In genomic region chr19:14136509-14137281, GRCh38 we compare ENCODE assay signal across 8 cellular contexts. TPM values are rescaled to one million over a fixed set of nuclear protein-coding genes. Genes with fewer than 3 reads are reported as not detected.
DNase-seq lines count a peak whose midpoint lies in the region; ATAC-seq, FAIRE-seq and TF ChIP-seq lines count a peak whose summit lies in the region.

Gene ASF1B, minus strand, starts transcription at chr19:14136589. Its CDS starts 133 bp downstream, at chr19:14136456.

- FAIRE-seq in H1 (lab: Jason Lieb, UNC): no peak

- CTCF ChIA-PET in Calu3 (lab: Charles Lee): interaction anchor here (0.6 to 1.8 kb wide), 17 partner anchors 9 to 358 kb away, joined by 3 to 11 read pairs (median 4); partner anchors contain the start of gene ADGRE5
- CTCF ChIA-PET in H1 (lab: Charles Lee; ENCODE audit: partially characterized antibody): interaction anchor here (0.6 to 7.9 kb wide), 29 partner anchors 10 to 329 kb away, joined by 3 to 40 read pairs (median 4); partner anchors contain the start of gene PKN1

- H3K4ac ChIP-seq in H1 (replicated peaks; ENCODE audit: insufficient read length, low read depth, low read length): peak within 1 kb of the TSS; percentile 98

- peaks cover 0 to 8% of the 10 kb centered on the region in 2 experiments; a peak in 2 of 4 replicates for H3K79me2 ChIP-seq in H1 (ENCODE audit: control insufficient read depth in 1 of 2, insufficient read depth in 2 of 2, low read length in 2 of 2)

- peaks cover 2 to 11% (median 5%) of the 10 kb centered on the region in 4 experiments for H3K4me1 ChIP-seq in H1 (replicated peaks in 1 of 4; ENCODE audit: control insufficient read depth in 3 of 4, insufficient read depth in 4 of 4, low read length in 3 of 4)

- peaks cover 2% of the 10 kb centered on the region; the same call in 1 of the 2 replicates for H3K79me1 ChIP-seq in H1 (ENCODE audit: low read depth, low read length)

- H3K27me3 ChIP-seq in H1 (replicated peaks in 1 of 4; ENCODE audit: control insufficient read depth in 3 of 4, extremely low read depth in 1 of 4, insufficient read depth in 3 of 4, low read length in 3 of 4): no peaks in the 10 kb centered on the region

- H3K14ac ChIP-seq in H1 (ENCODE audit: insufficient read length): no peak within 1 kb of the TSS

- peak; percentile 18 for TF ChIP-seq CTCF in Calu3 (IDR thresholded peaks at IDR 0.05; ENCODE audit: unreplicated experiment)
- TF ChIP-seq CTCF in H1 (IDR thresholded peaks at IDR 0.05; ENCODE audit: control extremely low read depth in 1 of 3, insufficient read depth in 1 of 3, low read depth in 1 of 3, low read length in 3 of 3): peak; percentile 37 to 63 (median 55)

- TF ChIP-seq RAD21 in H1 (IDR thresholded peaks at IDR 0.05 in 1 of 2, conservative IDR thresholded peaks at IDR 0.05 in 1 of 2; ENCODE audit: low read depth in 2 of 2, low read length in 2 of 2): peak; percentile 70 to 75

- peak; percentile 71 to 93 for TF ChIP-seq POLR2A in H1 (IDR thresholded peaks at IDR 0.05; ENCODE audit: control extremely low read depth in 1 of 2, low read depth in 2 of 2, low read length in 2 of 2)

- no peak for TF ChIP-seq EP300 in H1 (IDR thresholded peaks at IDR 0.05; ENCODE audit: borderline replicate concordance in 1 of 2, low read depth in 2 of 2, low read length in 2 of 2)

- H3K27me3 Mint-ChIP-seq in Calu3 (ENCODE audit: unreplicated experiment) (no peaks in the 10 kb centered on the region), memory B cell (no peaks in the 10 kb centered on the region)

- peak within 1 kb of the TSS; percentile 74 to 85 (median 80) for H3K9ac ChIP-seq in H1 (replicated peaks in 1 of 4; ENCODE audit: extremely low read depth in 1 of 4, low read depth in 3 of 4, low read length in 3 of 4)

- peak within 1 kb of the TSS; percentile 78 for H3K27ac ChIP-seq in H1 (ENCODE audit: low read depth, low read length)

- peak within 1 kb of the TSS; percentile 86 for H3K56ac ChIP-seq in H1 (replicated peaks; ENCODE audit: insufficient read length, low read depth, low read length)

- H4K5ac ChIP-seq in H1 (ENCODE audit: insufficient read length, low read depth, low read length): peak within 1 kb of the TSS; percentile 87

- H2BK120ac ChIP-seq in H1 (replicated peaks; ENCODE audit: low read depth, low read length): no peak within 1 kb of the TSS

- peaks cover 38% of the 10 kb centered on the region for H3K36me3 Mint-ChIP-seq in Calu3 (ENCODE audit: insufficient read depth, unreplicated experiment)
- H3K36me3 Mint-ChIP-seq in memory B cell: peaks cover 8% of the 10 kb centered on the region

- POLR2A ChIA-PET in H1 (lab: Charles Lee; ENCODE audit: partially characterized antibody): interaction anchor here (0.6 to 5.8 kb wide), 30 partner anchors 9 to 336 kb away, joined by 3 to 109 read pairs (median 4); partner anchors contain the start of genes C19orf67, MISP3, PKN1 and PRKACA

- peak within 1 kb of the TSS; percentile 99 for H3K18ac ChIP-seq in H1 (ENCODE audit: extremely low read depth, low read length)

- H3K23ac ChIP-seq in H1 (ENCODE audit: insufficient read length): peak within 1 kb of the TSS; percentile 9

- no TSS peak for BruUV-seq in Calu3 (replicated peaks; lab: Mats Ljungman, UMichigan)

- no peaks in the 10 kb centered on the region for H3K9me3 ChIP-seq in H1 (ENCODE audit: insufficient read depth in 2 of 2, low read depth in 1 of 2, low read length in 1 of 2)

- peak within 1 kb of the TSS; percentile 75 to 86 (median 80) for H3K4me3 ChIP-seq in H1 (ENCODE audit: extremely low read depth in 1 of 4, insufficient read depth in 2 of 4, low read depth in 3 of 4, low read length in 4 of 4)

- no peak within 1 kb of the TSS for H2AK5ac ChIP-seq in H1 (ENCODE audit: low read depth, low read length)

- H3K4me3 Mint-ChIP-seq in Calu3 (ENCODE audit: low read depth, unreplicated experiment) (peak within 1 kb of the TSS; percentile 85), memory B cell (peak within 1 kb of the TSS; percentile 85)

- H2BK20ac ChIP-seq in H1 (ENCODE audit: low read length): no peak within 1 kb of the TSS

- H4K20me1 ChIP-seq in H1 (replicated peaks in 1 of 2; ENCODE audit: control insufficient read depth in 1 of 2, insufficient read depth in 2 of 2, low read length in 2 of 2): peaks cover 0 to 9% of the 10 kb centered on the region in 2 experiments

- H4K8ac ChIP-seq in H1 (ENCODE audit: extremely low read depth, insufficient read depth, low read length): peak within 1 kb of the TSS; percentile 95

- WGBS in H1 (ENCODE audit: extremely low coverage in 1 of 2, insufficient coverage in 1 of 2, insufficient read length in 1 of 2, insufficient replicate concordance in 2 of 2, low coverage in 1 of 2, low lambda C conversion rate in 2 of 2, missing lambda C conversion rate in 1 of 2), 2 experiments: 2% methylated on average over 66 of the region's 78 CpGs; no CpG with 5 or more reads in 1 of the 2 experiments

- peak within 1 kb of the TSS; percentile 95; the same call in 1 of the 2 replicates for H2BK15ac ChIP-seq in H1 (ENCODE audit: low read length)

- H3K9me3 Mint-ChIP-seq in Calu3 (ENCODE audit: low read depth, unreplicated experiment) (no peaks in the 10 kb centered on the region), memory B cell (no peaks in the 10 kb centered on the region)

- H3K36me3 ChIP-seq in H1 (ENCODE audit: control insufficient read depth in 2 of 4, insufficient read depth in 4 of 4, low read length in 3 of 4): no peaks in the 10 kb centered on the region; a peak in 1 of 8 replicates

- peak within 1 kb of the TSS; percentile 88 for H2BK5ac ChIP-seq in H1 (ENCODE audit: low read depth, low read length)

- H4K91ac ChIP-seq in H1 (replicated peaks; ENCODE audit: insufficient read length, low read length): peak within 1 kb of the TSS; percentile 85

- peak within 1 kb of the TSS; percentile 54 to 82 for H3K4me2 ChIP-seq in H1 (ENCODE audit: insufficient read depth in 1 of 2, low read depth in 2 of 2, low read length in 2 of 2)

- H3K4me1 Mint-ChIP-seq in Calu3 (ENCODE audit: low read depth, unreplicated experiment): peaks cover 15% of the 10 kb centered on the region
- peaks cover 15% of the 10 kb centered on the region for H3K4me1 Mint-ChIP-seq in memory B cell

- DNase-seq in Calu3 (peak; percentile 95), HUDEP-2 (lab: John Stamatoyannopoulos, UW; ENCODE audit: unreplicated experiment in 76 of 76) (peak; percentile 89 to 100 (median 100)), NOMO-1 treated with dmso at 0.1 percent for 144 hours (lab: John Stamatoyannopoulos, UW; ENCODE audit: unreplicated experiment) (peak; percentile 100), H1 (ENCODE audit: low read depth in 1 of 2, low spot score in 2 of 2) (peak; percentile 96 to 97), memory B cell (ENCODE audit: low spot score in 2 of 2) (peak; percentile 93 to 95)
- DNase-seq in activated CD8-positive, alpha-beta memory T cell treated with anti-CD3 and anti-CD28 coated beads for 48 hours (ENCODE audit: low read depth in 2 of 3, low spot score in 2 of 3): peak; percentile 84 to 97 (median 92)
- DNase-seq in stimulated activated CD8-positive, alpha-beta memory T cell treated with anti-CD3 and anti-CD28 coated beads, Interleukin-12 subunit alpha, Interleukin-12 subunit beta, amount 100 ng/mL, for 24 hours (ENCODE audit: extremely low read depth): peak; percentile 94

- ATAC-seq in GM21381 (IDR thresholded peaks at IDR 0.05; ENCODE audit: unreplicated experiment) (peak; percentile 76), memory B cell (ENCODE audit: low read depth) (peak; percentile 81)

- H3K27ac Mint-ChIP-seq in Calu3 (ENCODE audit: unreplicated experiment) (peak within 1 kb of the TSS; percentile 96), memory B cell (peak within 1 kb of the TSS; percentile 65)

- H2AFZ ChIP-seq in H1 (ENCODE audit: low read length): no peak within 1 kb of the TSS; the same call in 1 of the 2 replicates

- 0 out of 2 replicates have a peak within 1 kb of the TSS, but pooled peaks have one; percentile 27 for H2BK12ac ChIP-seq in H1 (ENCODE audit: low read depth, low read length)

- intact Hi-C loops in Calu3 (cut with micrococcal nuclease; ENCODE audit: unreplicated experiment): no loop called here

- H3K23me2 ChIP-seq in H1 (ENCODE audit: low read depth, low read length): peaks cover 4% of the 10 kb centered on the region; the same call in 1 of the 2 replicates

TF ChIP-seq in H1, 55 proteins besides CTCF, POLR2A, EP300 and RAD21 (continues in another document):
- TF ChIP-seq TBP (IDR thresholded peaks at IDR 0.05; ENCODE audit: low read depth, low read length) (peak; percentile 94), CREB1 (IDR thresholded peaks at IDR 0.05) (peak; percentile 6), NRF1 (IDR thresholded peaks at IDR 0.05; ENCODE audit: low read depth, low read length) (peak; percentile 24; the same call in 1 of the 2 replicates), GABPA (IDR thresholded peaks at IDR 0.05; ENCODE audit: borderline replicate concordance, insufficient read depth, low read length) (no peak; the same call in 1 of the 2 replicates)

RNA-seq across cellular contexts. Expression of gene ASF1B, which starts in this region (rescaled TPM):
- total RNA-seq in Calu3 (2022): 42.6 and 44.2 TPM in 2 replicates
- 32.1 and 32.6 TPM in 2 replicates for total RNA-seq in H1 (2021; fragmentation: NEBNext Ultra II Directional; extraction: Animal tissue kit (Norgen Biotek cat#: 25700))
- 59.2 and 65.6 TPM in 2 replicates for polyA plus RNA-seq in H1 (2011; rRNA removed)
- polyA plus RNA-seq in H1 (2011; cell fraction: cytosol; rRNA removed): 45.0 TPM
- polyA plus RNA-seq in H1 (2011; cell fraction: nucleus; rRNA removed): 33.6 TPM
- 33.3 to 48.9 TPM (median 45.3 TPM) in 4 replicates for polyA plus RNA-seq in H1 (2012, experiment 1 of 2)
- 45.9 TPM for polyA plus RNA-seq in H1 (2012, experiment 2 of 2)
- 29.3 TPM for polyA plus RNA-seq in H1 (2013, experiment 1 of 2)
- 29.3 TPM for polyA plus RNA-seq in H1 (2013, experiment 2 of 2)
- polyA minus RNA-seq in H1 (2011; rRNA and poly(A)+ RNA removed): 23.3 and 32.6 TPM in 2 replicates
- polyA minus RNA-seq in H1 (2011; cell fraction: cytosol; rRNA and poly(A)+ RNA removed): 35.4 TPM
- polyA minus RNA-seq in H1 (2011; cell fraction: nucleus; rRNA and poly(A)+ RNA removed): 25.0 TPM

Comparison
In these comparisons a context has a peak if more than half of its experiments do, and no peak if none do; other contexts are left out.
1. Peak in every context shown above with its lines: DNase-seq, ATAC-seq, H3K4me3 ChIP-seq and H3K27ac ChIP-seq.